In genomic region chr3:82496890-82497560, GRCh38 we compare ENCODE assay signal across 14 cellular contexts.
DNase-seq lines count a peak whose midpoint lies in the region; ATAC-seq and TF ChIP-seq lines count a peak whose summit lies in the region.
"Had no signal": no experiment of that assay in that cellular context is flagged by ENCODE, and none has a peak within 500 bp of the region (broad histone marks: within the 10 kb centered on the region; RNA-seq: fewer than 3 reads in every experiment).

No MANE protein-coding gene starts in this region.

- no peak overlapping the region for H3K9ac ChIP-seq in neuronal stem cell (ENCODE audit: low read depth, low read length, poor library complexity)
- H3K9ac ChIP-seq: BLaER1 treated with 17β-estradiol and CSF1 and Interleukin-3, amounts not matched to agents 10 nM and 100 nM had no signal

- 55% methylated on average over 8 of the region's 8 CpGs for WGBS in hepatocyte (ENCODE audit: low lambda C conversion rate, missing lambda C conversion rate)
- WGBS in neuronal stem cell (ENCODE audit: extremely low coverage in 2 of 2, insufficient read length in 2 of 2, insufficient replicate concordance in 1 of 2), 2 donors, result no CpG with 5 or more reads among the region's 8 CpGs

- H3K9me3 ChIP-seq in BE2C, result no peaks in the 10 kb centered on the region
- H3K9me3 ChIP-seq in PC-9 (ENCODE audit: insufficient read depth, low read depth), result no peaks in the 10 kb centered on the region
- H3K9me3 ChIP-seq in hepatocyte (ENCODE audit: low read depth), result no peaks in the 10 kb centered on the region
- H3K9me3 ChIP-seq in neuronal stem cell (replicated peaks in 1 of 2; ENCODE audit: control insufficient read depth in 2 of 2, insufficient read depth in 1 of 2, low read depth in 1 of 2, low read length in 2 of 2), result no peaks in the 10 kb centered on the region
- H3K9me3 ChIP-seq: BLaER1 treated with 17β-estradiol and CSF1 and Interleukin-3, amounts not matched to agents 10 nM and 100 nM had no signal

- H2BK12ac ChIP-seq in neuronal stem cell (ENCODE audit: low read length), result no peak overlapping the region

- ATAC-seq in GM18868 (IDR thresholded peaks at IDR 0.05; ENCODE audit: unreplicated experiment) (peak; percentile 53), GM21723 (IDR thresholded peaks at IDR 0.05; ENCODE audit: unreplicated experiment) (no peak)

- H4K20me1 ChIP-seq in PC-9 (ENCODE audit: insufficient read depth), result no peaks in the 10 kb centered on the region
- no peaks in the 10 kb centered on the region for H4K20me1 ChIP-seq in hepatocyte (ENCODE audit: insufficient read depth, poor library complexity, severe bottlenecking)
- H4K20me1 ChIP-seq: BLaER1 treated with 17β-estradiol and CSF1 and Interleukin-3, amounts not matched to agents 10 nM and 100 nM had no signal

- H4K91ac ChIP-seq in neuronal stem cell (ENCODE audit: low read depth, low read length, poor library complexity), result no peak overlapping the region

- H3K4me3 ChIP-seq in BE2C (ENCODE audit: low read depth, low read length) (no peak overlapping the region), PC-9 (no peak overlapping the region), hepatocyte (no peak overlapping the region), neuronal stem cell (ENCODE audit: low read length in 2 of 2) (no peak overlapping the region)
- H3K4me3 ChIP-seq: BLaER1 treated with 17β-estradiol and CSF1 and Interleukin-3, amounts not matched to agents 10 nM and 100 nM had no signal

- TF ChIP-seq CTCF in BE2C (IDR thresholded peaks at IDR 0.05; ENCODE audit: low read depth, low read length), result peak; percentile 56
- TF ChIP-seq CTCF in PC-9 (conservative IDR thresholded peaks at IDR 0.05), result peak; percentile 35; the same call in 1 of the 2 replicates
- TF ChIP-seq CTCF in hepatocyte (IDR thresholded peaks at IDR 0.05; ENCODE audit: poor library complexity), result peak; percentile 47

- H3K27me3 ChIP-seq in BE2C, result no peaks in the 10 kb centered on the region
- H3K27me3 ChIP-seq in PC-9 (ENCODE audit: insufficient read depth, low read depth), result no peaks in the 10 kb centered on the region
- H3K27me3 ChIP-seq in hepatocyte, result no peaks in the 10 kb centered on the region
- no peaks in the 10 kb centered on the region for H3K27me3 ChIP-seq in neuronal stem cell (ENCODE audit: control insufficient read depth in 3 of 3, insufficient read depth in 3 of 3, low read depth in 1 of 3, low read length in 3 of 3)
- H3K27me3 ChIP-seq: BLaER1 treated with 17β-estradiol and CSF1 and Interleukin-3, amounts not matched to agents 10 nM and 100 nM had no signal

- H3K4me2 ChIP-seq in PC-9 (no peak overlapping the region), hepatocyte (no peak overlapping the region), neuronal stem cell (ENCODE audit: insufficient read depth, low read length, poor library complexity, severe bottlenecking) (no peak overlapping the region)
- H3K4me2 ChIP-seq: BLaER1 treated with 17β-estradiol and CSF1 and Interleukin-3, amounts not matched to agents 10 nM and 100 nM had no signal

- H3K79me1 ChIP-seq in neuronal stem cell (ENCODE audit: low read depth, low read length), result no peaks in the 10 kb centered on the region

- no peak overlapping the region for H2BK5ac ChIP-seq in neuronal stem cell (ENCODE audit: low read length)

- no peaks in the 10 kb centered on the region for H3K4me1 ChIP-seq in BE2C
- no peaks in the 10 kb centered on the region for H3K4me1 ChIP-seq in PC-9 (replicated peaks; ENCODE audit: insufficient read depth)
- no peaks in the 10 kb centered on the region for H3K4me1 ChIP-seq in hepatocyte (ENCODE audit: insufficient read depth)
- no peaks in the 10 kb centered on the region for H3K4me1 ChIP-seq in neuronal stem cell (ENCODE audit: control insufficient read depth in 2 of 2, insufficient read depth in 1 of 2, low read depth in 1 of 2, low read length in 2 of 2)
- H3K4me1 ChIP-seq: BLaER1 treated with 17β-estradiol and CSF1 and Interleukin-3, amounts not matched to agents 10 nM and 100 nM had no signal

- POLR2A ChIA-PET in PC-9 (lab: Charles Lee; ENCODE audit: unreplicated experiment), result no interaction called here

- BruUV-seq in PC-9 (replicated peaks; lab: Mats Ljungman, UMichigan), result no TSS peak

- H3K36me3 ChIP-seq in BE2C, result no peaks in the 10 kb centered on the region
- H3K36me3 ChIP-seq in PC-9 (ENCODE audit: low read depth), result no peaks in the 10 kb centered on the region
- no peaks in the 10 kb centered on the region for H3K36me3 ChIP-seq in hepatocyte (replicated peaks; ENCODE audit: insufficient read depth, low read depth)
- H3K36me3 ChIP-seq in neuronal stem cell (replicated peaks in 1 of 2; ENCODE audit: control insufficient read depth in 2 of 2, insufficient read depth in 2 of 2, low read length in 2 of 2), result no peaks in the 10 kb centered on the region
- H3K36me3 ChIP-seq: BLaER1 treated with 17β-estradiol and CSF1 and Interleukin-3, amounts not matched to agents 10 nM and 100 nM had no signal

- DNase-seq in BE2C (no peak), PC-9 (no peak), hepatocyte (ENCODE audit: low spot score) (peak; percentile 24), neuronal stem cell (ENCODE audit: low spot score) (no peak), cerebellar nuclear complex (lab: John Stamatoyannopoulos, UW) (no peak), NCI-H2107 (lab: John Stamatoyannopoulos, UW) (no peak)
- DNase-seq: activated naive CD8-positive, alpha-beta T cell treated with anti-CD3 and anti-CD28 coated beads, Interleukin-2, amount 10 ng/mL, durations not matched to agents 7 days and 5 days; effector CD4-positive, alpha-beta T cell; NCI-H2029 treated with DMSO at 0.1 percent for 48 hours; stimulated activated CD4-positive, alpha-beta T cell treated with anti-CD3 and anti-CD28 coated beads, Interleukin-4, amount 100 ng/mL, for 4 hours; substantia nigra had no signal

- H2AK5ac ChIP-seq in neuronal stem cell (ENCODE audit: low read depth, low read length), result no peak overlapping the region

- H4K8ac ChIP-seq in neuronal stem cell (ENCODE audit: low read depth, low read length), result no peak overlapping the region

- H3K9me2 ChIP-seq in PC-9 (ENCODE audit: insufficient read depth), result no peaks in the 10 kb centered on the region
- no peaks in the 10 kb centered on the region for H3K9me2 ChIP-seq in hepatocyte (replicated peaks; ENCODE audit: insufficient read depth)

- H2BK15ac ChIP-seq in neuronal stem cell (ENCODE audit: low read length), result no peak overlapping the region

- no peak overlapping the region for H3K4ac ChIP-seq in neuronal stem cell (ENCODE audit: low read length)

- H3K79me2 ChIP-seq in PC-9 (ENCODE audit: low read depth), result no peaks in the 10 kb centered on the region
- no peaks in the 10 kb centered on the region for H3K79me2 ChIP-seq in hepatocyte

- no peak overlapping the region for H3K18ac ChIP-seq in neuronal stem cell (ENCODE audit: low read length)

- no peak overlapping the region for H2BK120ac ChIP-seq in neuronal stem cell (ENCODE audit: low read depth, low read length)

- CTCF ChIA-PET in PC-9 (lab: Charles Lee), result no interaction called here

- no peak overlapping the region for H3K23ac ChIP-seq in neuronal stem cell (ENCODE audit: low read depth, low read length, poor library complexity)

- H3F3A ChIP-seq in PC-9 (ENCODE audit: insufficient read depth, low read depth), result no peaks in the 10 kb centered on the region

- H3K14ac ChIP-seq in neuronal stem cell (ENCODE audit: low read length), result no peak overlapping the region

- intact Hi-C loops in PC-9 (cut with micrococcal nuclease; ENCODE audit: unreplicated experiment), result no loop called here

- H3K27ac ChIP-seq in PC-9 (no peak overlapping the region), hepatocyte (no peak overlapping the region), neuronal stem cell (replicated peaks; ENCODE audit: low read length) (no peak overlapping the region)
- H3K27ac ChIP-seq: BLaER1 treated with 17β-estradiol and CSF1 and Interleukin-3, amounts not matched to agents 10 nM and 100 nM had no signal

- H2AFZ ChIP-seq in PC-9, result no peak overlapping the region
- no peak overlapping the region for H2AFZ ChIP-seq in hepatocyte
- H2AFZ ChIP-seq in neuronal stem cell (ENCODE audit: low read length), result no peak overlapping the region
